Comparison of ENCODE assay signal across 10 cellular contexts in the genomic region with DNA sequence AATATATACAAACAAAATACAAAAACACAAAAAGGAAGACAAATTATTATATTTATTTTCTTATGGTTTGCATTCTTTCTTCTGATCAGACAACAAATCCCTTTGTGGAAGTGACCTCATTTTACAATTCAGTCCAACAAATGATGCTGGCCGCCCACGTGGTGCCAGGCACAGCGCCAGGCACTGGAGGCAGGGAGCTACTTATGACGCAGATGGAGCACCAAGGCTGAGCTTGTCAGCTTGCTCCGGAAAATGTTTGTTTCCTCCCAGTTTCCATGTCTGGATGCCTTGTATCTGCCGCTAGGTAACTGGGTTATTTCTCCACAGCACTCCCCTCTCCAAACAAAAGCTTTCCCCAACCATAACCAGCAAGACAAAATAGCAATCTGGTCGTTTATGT. TPM values are rescaled to one million over a fixed set of nuclear protein-coding genes. Genes with fewer than 3 reads are reported as not detected.
DNase-seq lines count a peak whose midpoint lies in the region; ATAC-seq and TF ChIP-seq lines count a peak whose summit lies in the region.
"Had no signal": no experiment of that assay in that cellular context is flagged by ENCODE, and none has a peak within 500 bp of the region (broad histone marks: within the 10 kb centered on the region; RNA-seq: fewer than 3 reads in every experiment).

No MANE protein-coding gene starts in this region.

- H3K36me3 ChIP-seq in SK-N-SH (replicated peaks in 1 of 2; ENCODE audit: control insufficient read depth in 1 of 2, insufficient read depth in 2 of 2, low read length in 1 of 2) (no peaks in the 10 kb centered on the region), esophagus muscularis mucosa (no peaks in the 10 kb centered on the region), aorta (ENCODE audit: control insufficient read depth in 1 of 2, insufficient read depth in 2 of 2, low read length in 1 of 2) (no peaks in the 10 kb centered on the region), WERI-Rb-1 (no peaks in the 10 kb centered on the region)

- no peaks in the 10 kb centered on the region for H3K9me2 ChIP-seq in SK-N-SH

- H3K9ac ChIP-seq in SK-N-SH: no peak overlapping the region

- ATAC-seq in SK-N-SH treated with all-trans-retinoic acid at 6 μM for 48 hours: no peak; the same call in 2 of the 3 replicates
- ATAC-seq in aorta (ENCODE audit: low FRiP score): peak; percentile 93

- TF ChIP-seq POLR2A in esophagus muscularis mucosa (IDR thresholded peaks at IDR 0.05; ENCODE audit: low read depth): no peak

- CTCF ChIA-PET in SK-N-SH (lab: Yijun Ruan, JAX): interaction anchor here (0.8 to 1.2 kb wide), 3 partner anchors 23 to 56 kb away, joined by 3 to 5 read pairs (median 3); a partner anchor contains a TSS

- H3K4me3 ChIP-seq in SK-N-SH (ENCODE audit: low read depth in 2 of 2, low read length in 1 of 2) (no peak overlapping the region), esophagus muscularis mucosa (peak overlapping the region in 1 of 4 donors; percentile 12), aorta (ENCODE audit: low read length in 2 of 2) (no peak overlapping the region), WERI-Rb-1 (ENCODE audit: low read depth, low read length) (no peak overlapping the region)

- H4K20me1 ChIP-seq in SK-N-SH (ENCODE audit: insufficient read depth): no peaks in the 10 kb centered on the region

- intact Hi-C loops in esophagus muscularis mucosa (cut with DNase I): no loop called here
- intact Hi-C loops in aorta (cut with DNase I): no loop called here

- H3K4me1 ChIP-seq in SK-N-SH (ENCODE audit: control insufficient read depth in 1 of 2, insufficient read depth in 2 of 2, low read depth in 1 of 2, low read length in 1 of 2) (peaks cover 0 to 4% of the 10 kb centered on the region in 2 experiments; a peak in 2 of 4 replicates), esophagus muscularis mucosa (peaks cover 0 to 8% (median 0%) of the 10 kb centered on the region in 4 donors), aorta (ENCODE audit: control insufficient read depth in 1 of 2, insufficient read depth in 2 of 2, low read length in 2 of 2) (no peaks in the 10 kb centered on the region)

- no peak overlapping the region for H2AFZ ChIP-seq in SK-N-SH (ENCODE audit: low read depth)

- TF ChIP-seq RAD21 in SK-N-SH (IDR thresholded peaks at IDR 0.05; ENCODE audit: low read length): no peak

- POLR2A ChIA-PET in SK-N-SH (lab: Yijun Ruan, JAX): no interaction called here

- H3F3A ChIP-seq in SK-N-SH (replicated peaks; ENCODE audit: insufficient read depth): peaks cover 22% of the 10 kb centered on the region

- H3K27ac ChIP-seq in SK-N-SH (ENCODE audit: low read depth in 2 of 2, low read length in 1 of 2) (no peak overlapping the region), esophagus muscularis mucosa (replicated peaks in 1 of 4) (peak overlapping the region; percentile 45 to 69 (median 64)), aorta (ENCODE audit: low read depth in 1 of 2, low read length in 2 of 2) (peak overlapping the region; percentile 12 to 87), WERI-Rb-1 (no peak overlapping the region)

- no peak for TF ChIP-seq CTCF in SK-N-SH (IDR thresholded peaks at IDR 0.05)
- TF ChIP-seq CTCF in esophagus muscularis mucosa (IDR thresholded peaks at IDR 0.05): no peak
- no peak for TF ChIP-seq CTCF in WERI-Rb-1 (IDR thresholded peaks at IDR 0.05; ENCODE audit: low read depth, low read length)

- 54% methylated on average over 7 of the region's 7 CpGs for WGBS in SK-N-SH (ENCODE audit: low lambda C conversion rate)
- 28% methylated on average over 7 of the region's 7 CpGs for WGBS in esophagus muscularis mucosa
- 10 to 13% methylated on average over 7 of the region's 7 CpGs for WGBS in aorta, 2 donors

- TF ChIP-seq EP300 in SK-N-SH (IDR thresholded peaks at IDR 0.05; ENCODE audit: borderline replicate concordance in 1 of 2, low read depth in 1 of 2, low read length in 1 of 2) (no peak), esophagus muscularis mucosa (IDR thresholded peaks at IDR 0.05) (no peak)

- no peaks in the 10 kb centered on the region for H3K9me3 ChIP-seq in SK-N-SH
- no peaks in the 10 kb centered on the region for H3K9me3 ChIP-seq in esophagus muscularis mucosa
- no peaks in the 10 kb centered on the region for H3K9me3 ChIP-seq in aorta (ENCODE audit: control insufficient read depth, low read length)
- H3K9me3 ChIP-seq in WERI-Rb-1 (ENCODE audit: severe bottlenecking): no peaks in the 10 kb centered on the region

- H3K79me2 ChIP-seq in SK-N-SH (ENCODE audit: insufficient read depth): no peaks in the 10 kb centered on the region

- H3K27me3 ChIP-seq in SK-N-SH (ENCODE audit: insufficient read depth): no peaks in the 10 kb centered on the region
- H3K27me3 ChIP-seq in esophagus muscularis mucosa: no peaks in the 10 kb centered on the region
- no peaks in the 10 kb centered on the region for H3K27me3 ChIP-seq in aorta (ENCODE audit: control insufficient read depth in 1 of 2, insufficient read depth in 2 of 2, low read length in 1 of 2)
- no peaks in the 10 kb centered on the region for H3K27me3 ChIP-seq in WERI-Rb-1 (ENCODE audit: insufficient read depth, low read depth, severe bottlenecking)

- H3K4me2 ChIP-seq in SK-N-SH: no peak overlapping the region

- DNase-seq in SK-N-SH (peak; percentile 25), esophagus muscularis mucosa (ENCODE audit: extremely low spot score) (no peak), mucosa of gallbladder (ENCODE audit: low spot score) (peak; percentile 81), aorta (peak; percentile 86 to 90), NCI-H2227 (lab: John Stamatoyannopoulos, UW; ENCODE audit: unreplicated experiment) (no peak), WERI-Rb-1 (no peak), occipital lobe (lab: John Stamatoyannopoulos, UW) (no peak)
- DNase-seq: activated gamma-delta T cell treated with Interleukin-2 at 50 U/mL for 16 hours, T-helper 1 cell had no signal

TF ChIP-seq in SK-N-SH, 30 proteins besides CTCF, POLR2A, EP300 and RAD21:
- TF ChIP-seq, protein P1, sequence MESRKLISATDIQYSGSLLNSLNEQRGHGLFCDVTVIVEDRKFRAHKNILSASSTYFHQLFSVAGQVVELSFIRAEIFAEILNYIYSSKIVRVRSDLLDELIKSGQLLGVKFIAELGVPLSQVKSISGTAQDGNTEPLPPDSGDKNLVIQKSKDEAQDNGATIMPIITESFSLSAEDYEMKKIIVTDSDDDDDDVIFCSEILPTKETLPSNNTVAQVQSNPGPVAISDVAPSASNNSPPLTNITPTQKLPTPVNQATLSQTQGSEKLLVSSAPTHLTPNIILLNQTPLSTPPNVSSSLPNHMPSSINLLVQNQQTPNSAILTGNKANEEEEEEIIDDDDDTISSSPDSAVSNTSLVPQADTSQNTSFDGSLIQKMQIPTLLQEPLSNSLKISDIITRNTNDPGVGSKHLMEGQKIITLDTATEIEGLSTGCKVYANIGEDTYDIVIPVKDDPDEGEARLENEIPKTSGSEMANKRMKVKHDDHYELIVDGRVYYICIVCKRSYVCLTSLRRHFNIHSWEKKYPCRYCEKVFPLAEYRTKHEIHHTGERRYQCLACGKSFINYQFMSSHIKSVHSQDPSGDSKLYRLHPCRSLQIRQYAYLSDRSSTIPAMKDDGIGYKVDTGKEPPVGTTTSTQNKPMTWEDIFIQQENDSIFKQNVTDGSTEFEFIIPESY (IDR thresholded peaks at IDR 0.05; ENCODE audit: borderline replicate concordance, low read depth): no peak
- TF ChIP-seq, protein P2, sequence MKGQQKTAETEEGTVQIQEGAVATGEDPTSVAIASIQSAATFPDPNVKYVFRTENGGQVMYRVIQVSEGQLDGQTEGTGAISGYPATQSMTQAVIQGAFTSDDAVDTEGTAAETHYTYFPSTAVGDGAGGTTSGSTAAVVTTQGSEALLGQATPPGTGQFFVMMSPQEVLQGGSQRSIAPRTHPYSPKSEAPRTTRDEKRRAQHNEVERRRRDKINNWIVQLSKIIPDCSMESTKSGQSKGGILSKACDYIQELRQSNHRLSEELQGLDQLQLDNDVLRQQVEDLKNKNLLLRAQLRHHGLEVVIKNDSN (IDR thresholded peaks at IDR 0.05; ENCODE audit: borderline replicate concordance, low read depth): peak; percentile 38; the same call in 1 of the 2 replicates

TF ChIP-seq in SK-N-SH treated with all-trans-retinoic acid at 6 μM for 48 hours, 23 proteins besides CTCF, POLR2A, EP300 and RAD21:
- TF ChIP-seq ZNF8 (CRISPR knock-in tag; IDR thresholded peaks at IDR 0.05) (no peak), GLIS3 (CRISPR knock-in tag; IDR thresholded peaks at IDR 0.05) (no peak), SNAI2 (CRISPR knock-in tag; IDR thresholded peaks at IDR 0.05) (no peak), RARB (CRISPR knock-in tag; IDR thresholded peaks at IDR 0.05) (no peak), ZC3H10 (CRISPR knock-in tag; IDR thresholded peaks at IDR 0.05) (no peak), ARNTL (CRISPR knock-in tag; IDR thresholded peaks at IDR 0.05; ENCODE audit: borderline replicate concordance, low read depth) (no peak), ZNF565 (CRISPR knock-in tag; conservative IDR thresholded peaks at IDR 0.05; ENCODE audit: low read depth) (no peak), ZNF70 (CRISPR knock-in tag; IDR thresholded peaks at IDR 0.05) (no peak), TCF4 (CRISPR knock-in tag; IDR thresholded peaks at IDR 0.05; ENCODE audit: borderline replicate concordance) (no peak)
- TF ChIP-seq, protein P3, sequence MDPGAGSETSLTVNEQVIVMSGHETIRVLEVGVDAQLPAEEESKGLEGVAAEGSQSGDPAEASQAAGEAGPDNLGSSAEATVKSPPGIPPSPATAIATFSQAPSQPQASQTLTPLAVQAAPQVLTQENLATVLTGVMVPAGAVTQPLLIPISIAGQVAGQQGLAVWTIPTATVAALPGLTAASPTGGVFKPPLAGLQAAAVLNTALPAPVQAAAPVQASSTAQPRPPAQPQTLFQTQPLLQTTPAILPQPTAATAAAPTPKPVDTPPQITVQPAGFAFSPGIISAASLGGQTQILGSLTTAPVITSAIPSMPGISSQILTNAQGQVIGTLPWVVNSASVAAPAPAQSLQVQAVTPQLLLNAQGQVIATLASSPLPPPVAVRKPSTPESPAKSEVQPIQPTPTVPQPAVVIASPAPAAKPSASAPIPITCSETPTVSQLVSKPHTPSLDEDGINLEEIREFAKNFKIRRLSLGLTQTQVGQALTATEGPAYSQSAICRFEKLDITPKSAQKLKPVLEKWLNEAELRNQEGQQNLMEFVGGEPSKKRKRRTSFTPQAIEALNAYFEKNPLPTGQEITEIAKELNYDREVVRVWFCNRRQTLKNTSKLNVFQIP (CRISPR knock-in tag; IDR thresholded peaks at IDR 0.05; ENCODE audit: borderline replicate concordance, low read depth): no peak
TF ChIP-seq in SK-N-SH treated with all-trans-retinoic acid at 6 μM for 48 hours: peak in this region for 0.

RNA-seq across cellular contexts. Expression of a gene that starts 30.7 kb away (rescaled TPM):
- 0.59 and 0.62 TPM in 2 replicates for polyA plus RNA-seq in SK-N-SH (2012; rRNA removed)
- polyA plus RNA-seq in SK-N-SH (2012; cell fraction: cytosol; rRNA removed): 0.33 and 0.43 TPM in 2 replicates
- 0.42 and 0.54 TPM in 2 replicates for polyA plus RNA-seq in SK-N-SH (2012; cell fraction: nucleus; rRNA removed)
- total RNA-seq in esophagus muscularis mucosa: 100 to 1,000 TPM in 2 of 4 donors, 10 to 100 TPM in 2; 70.2 to 136 (median 93.3) TPM
- total RNA-seq in mucosa of gallbladder: 23.2 TPM
- 100 to 1,000 TPM in 1 of 2 donors, 10 to 100 TPM in 1; 61.4 to 195 TPM for total RNA-seq in aorta
- 10 to 100 TPM; 10.5 to 16.5 TPM for polyA plus RNA-seq in aorta
- total RNA-seq in occipital lobe: 1.6 TPM

Comparison
In these comparisons a context has a peak if more than half of its experiments do, and no peak if none do; other contexts are left out.
1. DNase-seq: peak in SK-N-SH (single experiment), mucosa of gallbladder (single experiment) and aorta (2 of 2); none in esophagus muscularis mucosa (single experiment), NCI-H2227 (single experiment), WERI-Rb-1 (single experiment) and occipital lobe (single experiment).
2. H3K27ac ChIP-seq: peak in esophagus muscularis mucosa (4 of 4) and aorta (2 of 2); none in SK-N-SH (0 of 2) and WERI-Rb-1 (single experiment).